8 cellular contexts compared by ENCODE assay signal in the genomic region with DNA sequence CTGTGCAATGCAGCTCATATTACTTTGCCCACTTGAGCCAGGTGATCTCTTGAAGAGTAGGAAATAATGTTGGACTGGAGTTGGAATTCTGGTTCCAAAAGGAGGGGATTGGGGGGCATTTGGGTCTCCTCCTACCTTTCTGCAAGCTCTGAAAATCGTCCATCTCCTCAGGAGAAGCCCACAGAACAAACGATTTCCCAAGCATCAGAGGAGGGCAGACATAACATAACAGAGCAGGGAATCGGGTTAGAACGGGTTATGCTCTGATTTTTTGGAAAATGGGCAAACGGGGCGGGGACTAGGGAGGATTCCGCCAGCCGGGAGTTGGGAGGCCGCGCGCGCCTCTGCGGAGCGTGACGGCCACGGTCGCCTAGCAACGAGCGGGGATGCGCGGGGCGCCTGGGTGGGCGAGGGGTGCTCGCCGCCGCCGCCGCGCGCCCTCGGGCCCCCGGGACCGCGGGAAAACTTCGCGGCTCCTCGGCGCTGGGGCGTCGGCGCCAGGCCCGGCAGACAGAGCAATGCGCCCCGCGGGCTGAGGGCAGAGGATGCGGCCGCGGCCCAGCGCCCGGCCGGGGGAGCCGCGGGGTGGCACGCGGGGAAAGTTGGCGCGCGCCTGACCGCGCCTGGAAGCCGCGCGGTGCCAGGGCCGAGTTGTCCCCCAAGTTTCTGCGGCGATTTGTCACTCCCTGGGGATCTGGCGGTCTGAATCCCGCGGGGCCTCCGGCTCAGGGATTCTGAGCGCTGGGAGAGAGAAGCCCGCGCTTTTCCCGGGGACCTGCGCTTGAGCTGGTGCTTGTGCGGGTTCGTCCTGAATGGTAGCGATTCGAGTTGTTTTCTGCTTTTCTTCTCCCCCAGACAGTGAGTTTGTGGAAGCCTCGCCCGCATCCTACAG. TPM values are rescaled to one million over a fixed set of nuclear protein-coding genes. Genes with fewer than 3 reads are reported as not detected.
DNase-seq lines count a peak whose midpoint lies in the region; ATAC-seq and TF ChIP-seq lines count a peak whose summit lies in the region.

No MANE protein-coding gene starts in this region.

- H3K4me1 ChIP-seq in Peyer's patch (peaks cover 0 to 5% (median 0%) of the 10 kb centered on the region in 4 donors), endodermal cell (ENCODE audit: control insufficient read depth, insufficient read depth, low read length) (peaks cover 23% of the 10 kb centered on the region)

- H3K9me3 ChIP-seq in Peyer's patch = no peaks in the 10 kb centered on the region
- H3K9me3 ChIP-seq in endodermal cell (ENCODE audit: control insufficient read depth, low read length) = no peaks in the 10 kb centered on the region

- no peaks in the 10 kb centered on the region for H3K9me3 Mint-ChIP-seq in endodermal cell
- H3K9me3 Mint-ChIP-seq in mesothelial cell of epicardium = no peaks in the 10 kb centered on the region
- H3K9me3 Mint-ChIP-seq in type B pancreatic cell = no peaks in the 10 kb centered on the region

- peak; percentile 27 for ATAC-seq in GM21423 (IDR thresholded peaks at IDR 0.05; ENCODE audit: unreplicated experiment)
- no peak for ATAC-seq in GM21360 (IDR thresholded peaks at IDR 0.05; ENCODE audit: unreplicated experiment)
- ATAC-seq in GM18873 (IDR thresholded peaks at IDR 0.05; ENCODE audit: low FRiP score, unreplicated experiment) = no peak

- H3K27me3 Mint-ChIP-seq in endodermal cell (ENCODE audit: insufficient read depth) = peaks cover 14% of the 10 kb centered on the region
- H3K27me3 Mint-ChIP-seq in mesothelial cell of epicardium (ENCODE audit: low read depth) = no peaks in the 10 kb centered on the region
- H3K27me3 Mint-ChIP-seq in type B pancreatic cell = peaks cover 9% of the 10 kb centered on the region

- H3K4me1 Mint-ChIP-seq in endodermal cell (peaks cover 36% of the 10 kb centered on the region), mesothelial cell of epicardium (peaks cover 17% of the 10 kb centered on the region), type B pancreatic cell (ENCODE audit: unreplicated experiment) (peaks cover 15% of the 10 kb centered on the region)

- H3K27me3 ChIP-seq in Peyer's patch (peaks cover 0 to 10% of the 10 kb centered on the region in 2 donors), endodermal cell (ENCODE audit: control insufficient read depth, insufficient read depth, low read length, poor library complexity, severe bottlenecking) (peaks cover 11% of the 10 kb centered on the region)

- no peaks in the 10 kb centered on the region for H3K36me3 ChIP-seq in Peyer's patch
- no peaks in the 10 kb centered on the region for H3K36me3 ChIP-seq in endodermal cell (ENCODE audit: control insufficient read depth, insufficient read depth, low read length)

- TF ChIP-seq CTCF in Peyer's patch (IDR thresholded peaks at IDR 0.05) = no peak
- no peak for TF ChIP-seq CTCF in endodermal cell (conservative IDR thresholded peaks at IDR 0.05)
- TF ChIP-seq CTCF in mesothelial cell of epicardium (IDR thresholded peaks at IDR 0.05; ENCODE audit: unreplicated experiment) = no peak
- no peak for TF ChIP-seq CTCF in type B pancreatic cell (conservative IDR thresholded peaks at IDR 0.05)

- TF ChIP-seq POLR2A in Peyer's patch (IDR thresholded peaks at IDR 0.05) = no peak

- H3K36me3 Mint-ChIP-seq in endodermal cell (ENCODE audit: low read depth) = no peaks in the 10 kb centered on the region
- no peaks in the 10 kb centered on the region for H3K36me3 Mint-ChIP-seq in mesothelial cell of epicardium
- H3K36me3 Mint-ChIP-seq in type B pancreatic cell = no peaks in the 10 kb centered on the region

- H3K27ac Mint-ChIP-seq in endodermal cell (peak overlapping the region; percentile 86), mesothelial cell of epicardium (no peak overlapping the region), type B pancreatic cell (peak overlapping the region; percentile 91)

- WGBS in endodermal cell (ENCODE audit: insufficient coverage in 1 of 2, insufficient read length in 1 of 2), 2 experiments = 1 to 7% methylated on average over 28 to 81 of the region's 81 CpGs

- DNase-seq in AG20443 (ENCODE audit: low spot score) = peak; percentile 87
- peak in 1 of 3 donors; percentile 50 for DNase-seq in Peyer's patch
- peak; percentile 79 for DNase-seq in endodermal cell
- DNase-seq in mesothelial cell of epicardium (ENCODE audit: low spot score in 2 of 2, unreplicated experiment in 2 of 2) = peak; percentile 57 to 69
- DNase-seq in type B pancreatic cell (ENCODE audit: extremely low spot score, unreplicated experiment) = peak; percentile 72

- H3K27ac ChIP-seq in Peyer's patch (peak overlapping the region in 2 of 4 donors; percentile 40 to 49), endodermal cell (ENCODE audit: low read depth, low read length) (peak overlapping the region; percentile 16)

- H3K9ac ChIP-seq in endodermal cell (ENCODE audit: extremely low read depth, low read length, poor library complexity, severe bottlenecking) = peak overlapping the region; percentile 38

- H3K4me3 Mint-ChIP-seq in endodermal cell (no peak overlapping the region), mesothelial cell of epicardium (peak overlapping the region; percentile 71), type B pancreatic cell (peak overlapping the region; percentile 90)

- peak overlapping the region; percentile 15 to 51 (median 40) for H3K4me3 ChIP-seq in Peyer's patch
- H3K4me3 ChIP-seq in endodermal cell (ENCODE audit: low read length) = peak overlapping the region; percentile 77

RNA-seq across cellular contexts. Expression of a gene that starts 27.8 kb away (rescaled TPM):
- total RNA-seq in Peyer's patch = 10 to 100 TPM in 1 of 4 donors, 1 to 10 TPM in 3; 2.5 to 19.0 (median 7.2) TPM
- total RNA-seq in endodermal cell = 10 to 100 TPM; 45.0 to 60.0 TPM
- 30.1 TPM for polyA plus RNA-seq in endodermal cell (2013, experiment 1 of 2)
- polyA plus RNA-seq in endodermal cell (2013, experiment 2 of 2) = 33.0 TPM
- 77.0 to 78.5 TPM (median 77.8 TPM) in 3 replicates for total RNA-seq in mesothelial cell of epicardium
- total RNA-seq in type B pancreatic cell (ENCODE audit: low replicate concordance) = 64.8 and 93.5 TPM in 2 replicates
